15 cellular contexts compared by ENCODE assay signal in genomic region chr1:208272713-208273112, GRCh38.
"Had no signal": no experiment of that assay in that cellular context is flagged by ENCODE, and none has a peak within 500 bp of the region (broad histone marks: within the 10 kb centered on the region; RNA-seq: fewer than 3 reads in every experiment).

No MANE protein-coding gene starts in this region.

- DNase-seq: activated B cell treated with CpG ODN at 0.5 μM for 24 hours; activated CD4-positive, alpha-beta memory T cell treated with anti-CD3 and anti-CD28 coated beads for 36 hours; activated CD4-positive, alpha-beta T cell treated with anti-CD3 and anti-CD28 coated beads for 1 hour; activated CD4-positive, alpha-beta T cell treated with anti-CD3 and anti-CD28 coated beads, Interleukin-2, amount 10 ng/mL, durations not matched to agents 7 days and 5 days; activated CD8-positive, alpha-beta memory T cell treated with anti-CD3 and anti-CD28 coated beads for 24 hours; activated gamma-delta T cell; activated naive CD4-positive, alpha-beta T cell treated with anti-CD3 and anti-CD28 coated beads for 36 hours; activated T-cell treated with anti-CD3 and anti-CD28 coated beads, Interleukin-2, amount 50 U/mL, for 4 hours; amygdala; KG1; NCI-H146; NCI-H187 treated with DMSO at 0.1 percent for 48 hours; NCI-H345; NCI-H510A; NCI-H774 had no signal

- ATAC-seq: activated T-cell treated with anti-CD3 and anti-CD28 coated beads, Interleukin-2, amount 50 U/mL, for 4 hours had no signal
